In the genomic region with DNA sequence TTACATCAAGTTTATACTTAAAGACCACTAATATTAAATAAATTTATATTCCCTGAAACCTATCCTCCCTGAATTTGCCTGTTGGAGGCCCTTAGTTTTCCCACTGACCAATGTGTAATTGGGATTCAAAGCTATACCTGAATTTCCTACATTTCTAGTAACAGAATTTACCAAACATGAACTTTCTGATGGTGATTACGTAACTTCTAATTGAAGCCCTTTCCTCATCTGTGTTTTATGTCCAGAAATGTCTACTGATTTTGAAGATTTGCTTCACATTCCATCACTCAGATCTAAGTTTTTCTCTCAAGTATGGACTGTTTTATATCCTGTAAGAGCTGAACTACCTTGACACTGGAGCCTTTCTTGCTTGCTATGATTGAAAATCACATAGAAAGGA, we compare ENCODE assay signal across 2 cellular contexts.
A peak's percentile ranks its signal among the peaks of the same experiment; 100 is the strongest.
TF ChIP-seq lines count a peak whose summit lies in the region.

No MANE protein-coding gene starts in this region.

TF ChIP-seq in IMR-90, 13 proteins besides CTCF, POLR2A, EP300 and RAD21:
- no peak for TF ChIP-seq MXI1 (IDR thresholded peaks at IDR 0.05; ENCODE audit: borderline replicate concordance, low read depth, low read length)
- TF ChIP-seq CEBPB (IDR thresholded peaks at IDR 0.05; ENCODE audit: low read depth, low read length): peak; percentile 84

TF ChIP-seq in K562, 482 proteins besides CTCF, POLR2A, EP300 and RAD21:
- TF ChIP-seq CEBPB (tag; IDR thresholded peaks at IDR 0.05) (peak; percentile 79), CEBPG (CRISPR knock-in tag; IDR thresholded peaks at IDR 0.05) (no peak), CEBPG (tag; conservative IDR thresholded peaks at IDR 0.05 in 1 of 2, IDR thresholded peaks at IDR 0.05 in 1 of 2) (peak; percentile 33 to 82; a peak in 2 of 4 replicates), ZNF75A (CRISPR knock-in tag; IDR thresholded peaks at IDR 0.05) (peak; percentile 56; the same call in 1 of the 2 replicates), SREBF1 (IDR thresholded peaks at IDR 0.05; ENCODE audit: borderline replicate concordance, low read depth, low read length) (no peak)
- TF ChIP-seq, protein P1, sequence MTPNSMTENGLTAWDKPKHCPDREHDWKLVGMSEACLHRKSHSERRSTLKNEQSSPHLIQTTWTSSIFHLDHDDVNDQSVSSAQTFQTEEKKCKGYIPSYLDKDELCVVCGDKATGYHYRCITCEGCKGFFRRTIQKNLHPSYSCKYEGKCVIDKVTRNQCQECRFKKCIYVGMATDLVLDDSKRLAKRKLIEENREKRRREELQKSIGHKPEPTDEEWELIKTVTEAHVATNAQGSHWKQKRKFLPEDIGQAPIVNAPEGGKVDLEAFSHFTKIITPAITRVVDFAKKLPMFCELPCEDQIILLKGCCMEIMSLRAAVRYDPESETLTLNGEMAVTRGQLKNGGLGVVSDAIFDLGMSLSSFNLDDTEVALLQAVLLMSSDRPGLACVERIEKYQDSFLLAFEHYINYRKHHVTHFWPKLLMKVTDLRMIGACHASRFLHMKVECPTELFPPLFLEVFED (CRISPR knock-in tag; conservative IDR thresholded peaks at IDR 0.05): no peak
